Comparison of ENCODE assay signal across 8 cellular contexts in the genomic region with DNA sequence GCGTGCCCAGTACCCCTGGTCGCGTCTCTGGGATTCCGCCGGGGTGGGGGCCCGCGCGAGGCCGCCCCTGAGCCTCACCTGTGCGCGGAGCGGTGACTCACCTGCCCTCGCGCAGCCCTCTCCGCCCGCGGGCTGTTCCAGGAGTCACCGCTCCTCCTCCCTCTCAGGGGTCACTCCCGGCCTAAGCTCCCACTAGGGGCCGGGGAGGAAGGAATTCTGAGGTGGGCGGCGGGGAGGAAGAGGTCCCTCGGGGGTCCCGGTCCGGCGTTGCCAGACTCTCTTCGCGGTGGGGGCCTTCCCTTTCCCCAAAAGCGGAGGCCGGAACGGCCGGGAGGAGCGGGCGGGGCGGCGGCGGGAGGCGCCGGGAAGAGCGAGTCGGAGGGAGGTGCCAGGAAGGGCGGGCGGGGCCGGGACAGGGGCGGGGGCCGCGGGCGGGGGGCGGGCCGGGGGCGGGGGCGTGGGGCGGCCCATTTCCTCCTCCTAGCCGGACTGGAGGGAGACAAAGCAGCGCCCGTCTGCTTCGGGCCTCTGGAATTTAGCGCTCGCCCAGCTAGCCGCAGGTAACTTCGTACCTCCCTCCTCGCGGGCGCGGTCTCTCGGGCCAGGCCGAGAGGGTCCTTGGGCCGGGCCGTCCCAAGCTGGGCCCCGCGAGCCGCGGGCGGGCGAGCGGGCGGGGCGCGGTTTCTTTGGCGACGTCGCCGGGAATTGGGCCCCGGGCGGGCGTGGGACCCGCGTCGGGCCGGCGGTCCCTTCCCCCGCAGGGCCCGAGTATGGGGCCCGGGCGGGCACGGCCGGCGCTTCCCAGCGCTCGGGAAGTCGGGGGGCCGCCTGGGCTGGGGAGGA. TPM values are rescaled to one million over a fixed set of nuclear protein-coding genes. Genes with fewer than 3 reads are reported as not detected.
A peak's percentile ranks its signal among the peaks of the same experiment; 100 is the strongest.
DNase-seq lines count a peak whose midpoint lies in the region; ATAC-seq, FAIRE-seq and TF ChIP-seq lines count a peak whose summit lies in the region.

A gene with protein sequence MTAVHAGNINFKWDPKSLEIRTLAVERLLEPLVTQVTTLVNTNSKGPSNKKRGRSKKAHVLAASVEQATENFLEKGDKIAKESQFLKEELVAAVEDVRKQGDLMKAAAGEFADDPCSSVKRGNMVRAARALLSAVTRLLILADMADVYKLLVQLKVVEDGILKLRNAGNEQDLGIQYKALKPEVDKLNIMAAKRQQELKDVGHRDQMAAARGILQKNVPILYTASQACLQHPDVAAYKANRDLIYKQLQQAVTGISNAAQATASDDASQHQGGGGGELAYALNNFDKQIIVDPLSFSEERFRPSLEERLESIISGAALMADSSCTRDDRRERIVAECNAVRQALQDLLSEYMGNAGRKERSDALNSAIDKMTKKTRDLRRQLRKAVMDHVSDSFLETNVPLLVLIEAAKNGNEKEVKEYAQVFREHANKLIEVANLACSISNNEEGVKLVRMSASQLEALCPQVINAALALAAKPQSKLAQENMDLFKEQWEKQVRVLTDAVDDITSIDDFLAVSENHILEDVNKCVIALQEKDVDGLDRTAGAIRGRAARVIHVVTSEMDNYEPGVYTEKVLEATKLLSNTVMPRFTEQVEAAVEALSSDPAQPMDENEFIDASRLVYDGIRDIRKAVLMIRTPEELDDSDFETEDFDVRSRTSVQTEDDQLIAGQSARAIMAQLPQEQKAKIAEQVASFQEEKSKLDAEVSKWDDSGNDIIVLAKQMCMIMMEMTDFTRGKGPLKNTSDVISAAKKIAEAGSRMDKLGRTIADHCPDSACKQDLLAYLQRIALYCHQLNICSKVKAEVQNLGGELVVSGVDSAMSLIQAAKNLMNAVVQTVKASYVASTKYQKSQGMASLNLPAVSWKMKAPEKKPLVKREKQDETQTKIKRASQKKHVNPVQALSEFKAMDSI (plus strand): TSS at position 475 of the 843 bp plus-strand sequence. CDS start 28,500 bp downstream, outside the sequence.

- H3K36me3 Mint-ChIP-seq in activated T-helper 2 cell treated with anti-CD3 and anti-CD28 coated beads, Interferon-gamma antibody, Interleukin-2, Interleukin-4, amounts not matched to agents 10 μg/mL and 5 μg/mL and 100 μg/mL, durations not matched to agents 14 hours and 24 hours and 36 hours (ENCODE audit: low read depth): peaks cover 29% of the 10 kb centered on the region
- H3K36me3 Mint-ChIP-seq in nephron (ENCODE audit: low read depth): peaks cover 35% of the 10 kb centered on the region

- peak; percentile 61 for DNase-seq in A172 (ENCODE audit: low spot score)
- peak; percentile 62 for DNase-seq in RCC 7860 (ENCODE audit: low spot score)
- peak; percentile 53 for DNase-seq in activated T-helper 2 cell treated with anti-CD3 and anti-CD28 coated beads, Interferon-gamma antibody, Interleukin-2, Interleukin-4, amounts not matched to agents 10 μg/mL and 5 μg/mL and 100 μg/mL, durations not matched to agents 14 hours and 24 hours and 36 hours (ENCODE audit: low spot score)
- peak; percentile 68 for DNase-seq in fibroblast of pulmonary artery (ENCODE audit: low read depth)
- peak; percentile 73 for DNase-seq in stimulated activated naive CD8-positive, alpha-beta T cell treated with anti-CD3 and anti-CD28 coated beads, Interleukin-15, Interleukin-2, amounts not matched to agents 100 U/mL and 50 U/mL, for 24 hours

- peak within 1 kb of the TSS; percentile 92 for H3K4me3 ChIP-seq in fibroblast of pulmonary artery (replicated peaks; ENCODE audit: low read depth, low read length)

- no peak for FAIRE-seq in RCC 7860 (lab: Jason Lieb, UNC)

- no peak for TF ChIP-seq CTCF in fibroblast of pulmonary artery (IDR thresholded peaks at IDR 0.05; ENCODE audit: low read length, missing control alignments)
- TF ChIP-seq CTCF in nephron (IDR thresholded peaks at IDR 0.05; ENCODE audit: unreplicated experiment in 3 of 3): no peak

- peak within 1 kb of the TSS; percentile 95 for H3K4me3 Mint-ChIP-seq in activated T-helper 2 cell treated with anti-CD3 and anti-CD28 coated beads, Interferon-gamma antibody, Interleukin-2, Interleukin-4, amounts not matched to agents 10 μg/mL and 5 μg/mL and 100 μg/mL, durations not matched to agents 14 hours and 24 hours and 36 hours (ENCODE audit: low read depth)
- peak within 1 kb of the TSS; percentile 91 to 96 (median 92) for H3K4me3 Mint-ChIP-seq in nephron

- peak; percentile 46 for ATAC-seq in GM18868 (IDR thresholded peaks at IDR 0.05; ENCODE audit: unreplicated experiment)
- peak; percentile 43 for ATAC-seq in HG03460 (IDR thresholded peaks at IDR 0.05; ENCODE audit: unreplicated experiment)
- ATAC-seq in stimulated activated naive CD8-positive, alpha-beta T cell treated with anti-CD3 and anti-CD28 coated beads, Interleukin-15, Interleukin-2, amounts not matched to agents 100 U/mL and 50 U/mL, for 24 hours: peak; percentile 25

- H3K27ac Mint-ChIP-seq in activated T-helper 2 cell treated with anti-CD3 and anti-CD28 coated beads, Interferon-gamma antibody, Interleukin-2, Interleukin-4, amounts not matched to agents 10 μg/mL and 5 μg/mL and 100 μg/mL, durations not matched to agents 14 hours and 24 hours and 36 hours: peak within 1 kb of the TSS; percentile 85
- peak within 1 kb of the TSS; percentile 93 to 98 (median 98) for H3K27ac Mint-ChIP-seq in nephron

- H3K27me3 Mint-ChIP-seq in activated T-helper 2 cell treated with anti-CD3 and anti-CD28 coated beads, Interferon-gamma antibody, Interleukin-2, Interleukin-4, amounts not matched to agents 10 μg/mL and 5 μg/mL and 100 μg/mL, durations not matched to agents 14 hours and 24 hours and 36 hours (ENCODE audit: low read depth): peaks cover 7% of the 10 kb centered on the region
- H3K27me3 Mint-ChIP-seq in nephron (ENCODE audit: low read depth): no peaks in the 10 kb centered on the region

- intact Hi-C loops in activated T-helper 2 cell treated with anti-CD3 and anti-CD28 coated beads, Interferon-gamma antibody, Interleukin-2, Interleukin-4, amounts not matched to agents 10 μg/mL and 5 μg/mL and 100 μg/mL, durations not matched to agents 14 hours and 24 hours and 36 hours (cut with micrococcal nuclease): no loop called here

- H3K4me1 Mint-ChIP-seq in activated T-helper 2 cell treated with anti-CD3 and anti-CD28 coated beads, Interferon-gamma antibody, Interleukin-2, Interleukin-4, amounts not matched to agents 10 μg/mL and 5 μg/mL and 100 μg/mL, durations not matched to agents 14 hours and 24 hours and 36 hours (ENCODE audit: low read depth): peaks cover 42% of the 10 kb centered on the region
- peaks cover 36% of the 10 kb centered on the region for H3K4me1 Mint-ChIP-seq in nephron

- peaks cover 3% of the 10 kb centered on the region for H3K9me3 Mint-ChIP-seq in activated T-helper 2 cell treated with anti-CD3 and anti-CD28 coated beads, Interferon-gamma antibody, Interleukin-2, Interleukin-4, amounts not matched to agents 10 μg/mL and 5 μg/mL and 100 μg/mL, durations not matched to agents 14 hours and 24 hours and 36 hours
- H3K9me3 Mint-ChIP-seq in nephron: peaks cover 21% of the 10 kb centered on the region

RNA-seq across cellular contexts. Expression of the gene that starts here (rescaled TPM):
- 369 and 401 TPM in 2 replicates for total RNA-seq in A172 (2014; rRNA removed; shearing (Covaris generic))
- 272 and 298 TPM in 2 replicates for total RNA-seq in activated T-helper 2 cell treated with anti-CD3 and anti-CD28 coated beads, Interferon-gamma antibody, Interleukin-2, Interleukin-4, amounts not matched to agents 10 μg/mL and 5 μg/mL and 100 μg/mL, durations not matched to agents 14 hours and 24 hours and 36 hours

Comparison
In these comparisons a context has a peak if more than half of its experiments do, and no peak if none do; other contexts are left out.
1. Peak in every context shown above with its lines: DNase-seq, ATAC-seq and H3K4me3 ChIP-seq.